16 cellular contexts compared by ENCODE assay signal in genomic region chr18:32086866-32087265, GRCh38. TPM values are rescaled to one million over a fixed set of nuclear protein-coding genes. Genes with fewer than 3 reads are reported as not detected.
A peak's percentile ranks its signal among the peaks of the same experiment; 100 is the strongest.
DNase-seq lines count a peak whose midpoint lies in the region; TF ChIP-seq lines count a peak whose summit lies in the region.
"Had no signal": no experiment of that assay in that cellular context is flagged by ENCODE, and none has a peak within 500 bp of the region (broad histone marks: within the 10 kb centered on the region; RNA-seq: fewer than 3 reads in every experiment).

No MANE protein-coding gene starts in this region.

- no peak for TF ChIP-seq CTCF in CD14-positive monocyte (IDR thresholded peaks at IDR 0.05)

- H3K27me3 Mint-ChIP-seq in CD14-positive monocyte (ENCODE audit: low read depth in 3 of 3): peaks cover 0 to 3% (median 1%) of the 10 kb centered on the region in 3 donors
- peaks cover 16 to 33% (median 31%) of the 10 kb centered on the region in 3 donors for H3K27me3 Mint-ChIP-seq in immature natural killer cell (ENCODE audit: low read depth in 3 of 3)
- H3K27me3 Mint-ChIP-seq: CD4-positive, CD25-positive, alpha-beta regulatory T cell had no signal

- H3K4me3 Mint-ChIP-seq in CD14-positive monocyte (no peak overlapping the region), immature natural killer cell (peak overlapping the region in 2 of 5 donors; percentile 4 to 43)
- H3K4me3 Mint-ChIP-seq: activated naive CD4-positive, alpha-beta T cell treated with anti-CD3 and anti-CD28 coated beads for 36 hours had no signal

- intact Hi-C loops in CD14-positive monocyte (cut with micrococcal nuclease): loop anchor here in 1 of 2 donors (5.0 kb wide), 1 partner anchor 40 kb away; no protein-coding TSS in a partner anchor

- H3K4me1 Mint-ChIP-seq in CD14-positive monocyte (peaks cover 54% of the 10 kb centered on the region), immature natural killer cell (peaks cover 45 to 60% of the 10 kb centered on the region in 2 donors)

- DNase-seq in CD14-positive monocyte (ENCODE audit: low spot score) (peak; percentile 64), HS-5 (ENCODE audit: low read depth) (peak; percentile 72), SIG-M5 (lab: John Stamatoyannopoulos, UW) (peak; percentile 17), immature natural killer cell (no peak), NCI-H2171 (lab: John Stamatoyannopoulos, UW) (no peak), substantia nigra (lab: John Stamatoyannopoulos, UW) (no peak), NCI-H146 treated with DMSO at 0.1 percent for 48 hours (lab: John Stamatoyannopoulos, UW; ENCODE audit: unreplicated experiment) (no peak)
- no peak for DNase-seq in stimulated activated CD4-positive, alpha-beta T cell treated with anti-CD3 and anti-CD28 coated beads, Interleukin-4, amount 100 ng/mL, for 4 hours
- DNase-seq: activated naive CD4-positive, alpha-beta T cell treated with anti-CD3 and anti-CD28 coated beads for 36 hours; CD4-positive, CD25-positive, alpha-beta regulatory T cell; heart left ventricle; KG1; left colon; NCI-H187; NCI-H526 treated with DMSO at 0.1 percent for 48 hours; SHP77 treated with DMSO at 0.1 percent for 48 hours had no signal

- H3K9me3 Mint-ChIP-seq in CD14-positive monocyte (peaks cover 0 to 2% (median 0%) of the 10 kb centered on the region in 7 donors), immature natural killer cell (peaks cover 0 to 6% (median 0%) of the 10 kb centered on the region in 6 donors)
- H3K9me3 Mint-ChIP-seq: CD4-positive, CD25-positive, alpha-beta regulatory T cell had no signal

- H3K36me3 Mint-ChIP-seq in CD14-positive monocyte: peaks cover 0 to 2% of the 10 kb centered on the region in 2 donors
- peaks cover 4 to 9% (median 9%) of the 10 kb centered on the region in 3 donors for H3K36me3 Mint-ChIP-seq in immature natural killer cell

- H3K27ac ChIP-seq in substantia nigra (ENCODE audit: low read depth, low read length, poor library complexity, severe bottlenecking): no peak overlapping the region

- peak overlapping the region; percentile 97 to 99 (median 98) for H3K27ac Mint-ChIP-seq in CD14-positive monocyte
- peak overlapping the region; percentile 16 to 99 (median 61) for H3K27ac Mint-ChIP-seq in immature natural killer cell
- H3K27ac Mint-ChIP-seq: activated naive CD4-positive, alpha-beta T cell treated with anti-CD3 and anti-CD28 coated beads for 36 hours had no signal

RNA-seq across cellular contexts. Expression of gene RNF138, which starts 4.8 kb away (rescaled TPM):
- polyA plus RNA-seq in CD14-positive monocyte: 10 to 100 TPM; 62.8 to 70.5 TPM
- 10 to 100 TPM; 33.3 to 42.8 (median 38.2) TPM for polyA plus RNA-seq in immature natural killer cell

Comparison
In these comparisons a context has a peak if more than half of its experiments do, and no peak if none do; other contexts are left out.
1. DNase-seq: peak in CD14-positive monocyte (single experiment), HS-5 (single experiment) and SIG-M5 (single experiment); none in immature natural killer cell (0 of 3), stimulated activated CD4-positive, alpha-beta T cell treated with anti-CD3 and anti-CD28 coated beads, Interleukin-4, amount 100 ng/mL, for 4 hours (0 of 2), NCI-H2171 (single experiment), substantia nigra (0 of 49) and NCI-H146 treated with DMSO at 0.1 percent for 48 hours (single experiment).